ENCODE assay signal across 7 cellular contexts in the genomic region with DNA sequence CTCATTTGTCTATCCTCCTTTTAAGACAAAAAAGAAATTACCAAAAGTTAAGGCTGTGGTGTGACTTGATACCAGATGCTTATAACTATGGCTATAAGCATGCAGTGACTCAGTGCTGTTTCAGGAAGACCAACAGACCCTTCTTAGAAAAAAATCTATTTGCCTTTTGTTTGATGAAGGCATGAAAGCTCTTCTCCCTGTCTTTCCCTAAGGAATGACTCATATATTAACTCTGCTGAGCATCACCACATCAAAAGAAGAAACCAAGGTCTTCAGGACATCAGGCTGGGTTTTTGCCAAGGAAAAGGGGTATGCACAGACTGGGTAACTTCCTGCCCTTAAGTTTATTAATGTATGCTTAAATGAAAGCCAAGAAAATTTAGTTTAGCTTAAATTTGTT. TPM values are rescaled to one million over a fixed set of nuclear protein-coding genes. Genes with fewer than 3 reads are reported as not detected.
DNase-seq lines count a peak whose midpoint lies in the region; ATAC-seq and TF ChIP-seq lines count a peak whose summit lies in the region.

No MANE protein-coding gene starts in this region.

- H3K36me3 ChIP-seq in SK-N-SH (replicated peaks in 1 of 2; ENCODE audit: control insufficient read depth in 1 of 2, insufficient read depth in 2 of 2, low read length in 1 of 2) = peaks cover 0 to 21% of the 10 kb centered on the region in 2 experiments
- H3K36me3 ChIP-seq in endodermal cell (ENCODE audit: control insufficient read depth, insufficient read depth, low read length) = peaks cover 20% of the 10 kb centered on the region
- peaks cover 0 to 10% (median 0%) of the 10 kb centered on the region in 4 donors for H3K36me3 ChIP-seq in sigmoid colon

- no peak for TF ChIP-seq RAD21 in SK-N-SH (IDR thresholded peaks at IDR 0.05; ENCODE audit: low read length)

- H3K36me3 Mint-ChIP-seq in endodermal cell (ENCODE audit: low read depth) = peaks cover 16% of the 10 kb centered on the region

- intact Hi-C loops in sigmoid colon (cut with DNase I) = no loop called here

- ATAC-seq in GM18520 (IDR thresholded peaks at IDR 0.05; ENCODE audit: unreplicated experiment) = no peak
- ATAC-seq in GM18519 (IDR thresholded peaks at IDR 0.05; ENCODE audit: low FRiP score, unreplicated experiment) = no peak

- peak overlapping the region; percentile 58 for H3K4me2 ChIP-seq in SK-N-SH

- H3K4me3 ChIP-seq in SK-N-SH (ENCODE audit: low read depth in 2 of 2, low read length in 1 of 2) (no peak overlapping the region), endodermal cell (ENCODE audit: low read length) (no peak overlapping the region), sigmoid colon (no peak overlapping the region)

- H3K4me1 ChIP-seq in SK-N-SH (ENCODE audit: control insufficient read depth in 1 of 2, insufficient read depth in 2 of 2, low read depth in 1 of 2, low read length in 1 of 2) = peaks cover 0 to 40% of the 10 kb centered on the region in 2 experiments; a peak in 3 of 4 replicates
- H3K4me1 ChIP-seq in endodermal cell (ENCODE audit: control insufficient read depth, insufficient read depth, low read length) = no peaks in the 10 kb centered on the region
- peaks cover 0 to 44% (median 27%) of the 10 kb centered on the region in 4 donors for H3K4me1 ChIP-seq in sigmoid colon

- H4K20me1 ChIP-seq in SK-N-SH (ENCODE audit: insufficient read depth) = no peaks in the 10 kb centered on the region

- CTCF ChIA-PET in SK-N-SH (lab: Yijun Ruan, JAX) = interaction anchor here (1.0 to 4.6 kb wide), 20 partner anchors 8 to 282 kb away, joined by 3 to 33 read pairs (median 10); partner anchors contain the start of genes PTRH2, RPS6KB1, TUBD1 and VMP1

- peaks cover 3% of the 10 kb centered on the region for H3K9me3 Mint-ChIP-seq in endodermal cell

- H3K9me3 ChIP-seq in SK-N-SH (no peaks in the 10 kb centered on the region), endodermal cell (ENCODE audit: control insufficient read depth, low read length) (peaks cover 12% of the 10 kb centered on the region), sigmoid colon (no peaks in the 10 kb centered on the region)

- DNase-seq in HCEC 1CT (peak; percentile 98), SK-N-SH (no peak), endodermal cell (no peak), sigmoid colon (no peak), NCI-H1436 treated with DMSO at 0.1 percent for 48 hours (lab: John Stamatoyannopoulos, UW) (no peak)

- H3K27ac ChIP-seq in SK-N-SH (ENCODE audit: low read depth in 2 of 2, low read length in 1 of 2) (peak overlapping the region; percentile 91 to 99; a peak in 3 of 4 replicates), endodermal cell (ENCODE audit: low read depth, low read length) (peak overlapping the region; percentile 60), sigmoid colon (peak overlapping the region; percentile 42 to 84 (median 69))

- H3K9me2 ChIP-seq in SK-N-SH = no peaks in the 10 kb centered on the region

- no peak overlapping the region for H3K4me3 Mint-ChIP-seq in endodermal cell

- H3K4me1 Mint-ChIP-seq in endodermal cell = peaks cover 5% of the 10 kb centered on the region

- no peaks in the 10 kb centered on the region for H3K27me3 Mint-ChIP-seq in endodermal cell (ENCODE audit: insufficient read depth)

- TF ChIP-seq EP300 in SK-N-SH (IDR thresholded peaks at IDR 0.05; ENCODE audit: borderline replicate concordance in 1 of 2, low read depth in 1 of 2, low read length in 1 of 2) (peak; percentile 89 to 100), sigmoid colon (IDR thresholded peaks at IDR 0.05) (no peak)

- H3F3A ChIP-seq in SK-N-SH (replicated peaks; ENCODE audit: insufficient read depth) = peaks cover 62% of the 10 kb centered on the region

- no peak overlapping the region for H3K27ac Mint-ChIP-seq in endodermal cell

- no peak for TF ChIP-seq POLR2A in sigmoid colon (IDR thresholded peaks at IDR 0.05)

- TF ChIP-seq CTCF in SK-N-SH (IDR thresholded peaks at IDR 0.05) = no peak
- no peak for TF ChIP-seq CTCF in endodermal cell (conservative IDR thresholded peaks at IDR 0.05)
- no peak for TF ChIP-seq CTCF in sigmoid colon (IDR thresholded peaks at IDR 0.05)

- H3K27me3 ChIP-seq in SK-N-SH (ENCODE audit: insufficient read depth) (no peaks in the 10 kb centered on the region), endodermal cell (ENCODE audit: control insufficient read depth, insufficient read depth, low read length, poor library complexity, severe bottlenecking) (no peaks in the 10 kb centered on the region), sigmoid colon (no peaks in the 10 kb centered on the region)

- POLR2A ChIA-PET in SK-N-SH (lab: Yijun Ruan, JAX) = no interaction called here

- H3K9ac ChIP-seq in SK-N-SH = peak overlapping the region; percentile 89
- no peak overlapping the region for H3K9ac ChIP-seq in endodermal cell (ENCODE audit: extremely low read depth, low read length, poor library complexity, severe bottlenecking)

- peaks cover 65% of the 10 kb centered on the region for H3K79me2 ChIP-seq in SK-N-SH (ENCODE audit: insufficient read depth)

- no peak overlapping the region for H2AFZ ChIP-seq in SK-N-SH (ENCODE audit: low read depth)

TF ChIP-seq in SK-N-SH, 30 proteins besides CTCF, POLR2A, EP300 and RAD21 (continues in another document):
- TF ChIP-seq SIN3A (IDR thresholded peaks at IDR 0.05; ENCODE audit: borderline replicate concordance, low read depth, low read length) (peak; percentile 69; the same call in 1 of the 2 replicates), YY1 (IDR thresholded peaks at IDR 0.05; ENCODE audit: low read depth) (peak; percentile 62; the same call in 1 of the 2 replicates), GABPA (IDR thresholded peaks at IDR 0.05; ENCODE audit: low read depth) (peak; percentile 40), CHD2 (IDR thresholded peaks at IDR 0.05; ENCODE audit: low read length, partially characterized antibody) (no peak), FOSL2 (IDR thresholded peaks at IDR 0.05; ENCODE audit: borderline replicate concordance, low read depth) (peak; percentile 99), NFIC (IDR thresholded peaks at IDR 0.05; ENCODE audit: borderline replicate concordance) (peak; percentile 99), POLR2AphosphoS5 (IDR thresholded peaks at IDR 0.05; ENCODE audit: low read depth, low read length) (peak; percentile 93), USF1 (IDR thresholded peaks at IDR 0.05; ENCODE audit: borderline replicate concordance, low read depth) (peak; percentile 59; the same call in 1 of the 2 replicates), JUND (IDR thresholded peaks at IDR 0.05) (peak; percentile 100), GATA2 (CRISPR knock-in tag; IDR thresholded peaks at IDR 0.05) (no peak), SMC3 (IDR thresholded peaks at IDR 0.05; ENCODE audit: low read depth, low read length) (peak; percentile 20; the same call in 1 of the 2 replicates), NRF1 (IDR thresholded peaks at IDR 0.05; ENCODE audit: low read depth, low read length) (no peak), EZH2phosphoT487 (IDR thresholded peaks at IDR 0.05; ENCODE audit: borderline replicate concordance, low read depth) (no peak), RXRA (IDR thresholded peaks at IDR 0.05; ENCODE audit: borderline replicate concordance, low read depth) (peak; percentile 99), RCOR1 (IDR thresholded peaks at IDR 0.05; ENCODE audit: low read length) (no peak), FOXM1 (IDR thresholded peaks at IDR 0.05; ENCODE audit: low read depth) (peak; percentile 98), RFX5 (IDR thresholded peaks at IDR 0.05; ENCODE audit: low read length) (no peak), TAF1 (IDR thresholded peaks at IDR 0.05; ENCODE audit: borderline replicate concordance, low read depth, low read length) (peak; percentile 74), FOXJ3 (CRISPR knock-in tag; IDR thresholded peaks at IDR 0.05) (no peak)
- TF ChIP-seq, protein P1, sequence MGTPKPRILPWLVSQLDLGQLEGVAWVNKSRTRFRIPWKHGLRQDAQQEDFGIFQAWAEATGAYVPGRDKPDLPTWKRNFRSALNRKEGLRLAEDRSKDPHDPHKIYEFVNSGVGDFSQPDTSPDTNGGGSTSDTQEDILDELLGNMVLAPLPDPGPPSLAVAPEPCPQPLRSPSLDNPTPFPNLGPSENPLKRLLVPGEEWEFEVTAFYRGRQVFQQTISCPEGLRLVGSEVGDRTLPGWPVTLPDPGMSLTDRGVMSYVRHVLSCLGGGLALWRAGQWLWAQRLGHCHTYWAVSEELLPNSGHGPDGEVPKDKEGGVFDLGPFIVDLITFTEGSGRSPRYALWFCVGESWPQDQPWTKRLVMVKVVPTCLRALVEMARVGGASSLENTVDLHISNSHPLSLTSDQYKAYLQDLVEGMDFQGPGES (IDR thresholded peaks at IDR 0.05; ENCODE audit: low read depth, low read length) = no peak

RNA-seq across cellular contexts. Expression of gene VMP1, which starts 47.1 kb away (rescaled TPM):
- polyA plus RNA-seq in SK-N-SH (2012; rRNA removed) = 169 and 338 TPM in 2 replicates
- polyA plus RNA-seq in SK-N-SH (2012; cell fraction: cytosol; rRNA removed) = 92.0 and 104 TPM in 2 replicates
- 660 and 1,365 TPM in 2 replicates for polyA plus RNA-seq in SK-N-SH (2012; cell fraction: nucleus; rRNA removed)
- 10 to 100 TPM; 67.9 to 69.9 TPM for total RNA-seq in endodermal cell
- polyA plus RNA-seq in endodermal cell (2013, experiment 1 of 2) = 64.7 TPM
- polyA plus RNA-seq in endodermal cell (2013, experiment 2 of 2) = 62.2 TPM
- total RNA-seq in sigmoid colon = 100 to 1,000 TPM in 3 of 4 donors, 10 to 100 TPM in 1; 92.7 to 247 (median 139) TPM
- polyA plus RNA-seq in sigmoid colon = 100 to 1,000 TPM in 1 of 3 donors, 10 to 100 TPM in 2; 26.1 to 132 (median 35.4) TPM

RNA-seq across cellular contexts. Expression of gene PTRH2, which starts 47.3 kb away (rescaled TPM):
- polyA plus RNA-seq in SK-N-SH (2012; rRNA removed) (101 and 140 TPM in 2 replicates), sigmoid colon (10 to 100 TPM in 2 of 3 donors, 1 to 10 TPM in 1; 9.0 to 38.2 (median 16.2) TPM)
- polyA plus RNA-seq in SK-N-SH (2012; cell fraction: cytosol; rRNA removed) = 135 and 161 TPM in 2 replicates
- polyA plus RNA-seq in SK-N-SH (2012; cell fraction: nucleus; rRNA removed) = 53.0 and 94.5 TPM in 2 replicates
- total RNA-seq in endodermal cell (10 to 100 TPM; 21.6 to 23.6 TPM), sigmoid colon (10 to 100 TPM; 21.8 to 36.2 (median 24.1) TPM)
- polyA plus RNA-seq in endodermal cell (2013, experiment 1 of 2) = 27.0 TPM
- polyA plus RNA-seq in endodermal cell (2013, experiment 2 of 2) = 21.5 TPM
